Comparison of ENCODE assay signal across 20 cellular contexts in genomic region chr7:111744501-111745155, GRCh38.
DNase-seq lines count a peak whose midpoint lies in the region; FAIRE-seq and TF ChIP-seq lines count a peak whose summit lies in the region.
"Had no signal": no experiment of that assay in that cellular context is flagged by ENCODE, and none has a peak within 500 bp of the region (broad histone marks: within the 10 kb centered on the region; RNA-seq: fewer than 3 reads in every experiment).

No MANE protein-coding gene starts in this region.

- H3K4me3 Mint-ChIP-seq in HFFc6 = peak overlapping the region; percentile 18; the same call in 1 of the 2 replicates
- H3K4me3 Mint-ChIP-seq: activated CD4-positive, alpha-beta T cell treated with anti-CD3 and anti-CD28 coated beads for 36 hours; activated naive CD4-positive, alpha-beta T cell treated with anti-CD3 and anti-CD28 coated beads, Interleukin-2, amount 10 ng/mL, durations not matched to agents 7 days and 5 days had no signal

- H3K4me1 Mint-ChIP-seq in HFFc6 (ENCODE audit: low read depth) = peaks cover 15% of the 10 kb centered on the region
- H3K4me1 Mint-ChIP-seq: activated CD4-positive, alpha-beta T cell treated with anti-CD3 and anti-CD28 coated beads for 36 hours; activated naive CD4-positive, alpha-beta T cell treated with anti-CD3 and anti-CD28 coated beads, Interleukin-2, amount 10 ng/mL, durations not matched to agents 7 days and 5 days had no signal

- CTCF ChIA-PET in A673 (lab: Charles Lee) = no interaction called here

- H3K4me3 ChIP-seq in A673 (ENCODE audit: low read depth, low read length, poor library complexity, severe bottlenecking) = no peak overlapping the region
- H3K4me3 ChIP-seq: A549, left lung, thyroid gland had no signal

- H3K27ac Mint-ChIP-seq in HFFc6 = peak overlapping the region; percentile 79
- H3K27ac Mint-ChIP-seq: activated CD4-positive, alpha-beta T cell treated with anti-CD3 and anti-CD28 coated beads for 36 hours; activated naive CD4-positive, alpha-beta T cell treated with anti-CD3 and anti-CD28 coated beads, Interleukin-2, amount 10 ng/mL, durations not matched to agents 7 days and 5 days had no signal

- H3K27me3 ChIP-seq in A673 (replicated peaks; ENCODE audit: insufficient read depth, low read depth, low read length, poor library complexity) = no peaks in the 10 kb centered on the region
- H3K27me3 ChIP-seq: left lung, thyroid gland had no signal

- no peak overlapping the region for H3K27ac ChIP-seq in A673 (ENCODE audit: low read depth, low read length, poor library complexity, severe bottlenecking)
- H3K27ac ChIP-seq: A549, epithelial cell of prostate, left lung, thyroid gland had no signal

- FAIRE-seq in D721Med (lab: Jason Lieb, UNC) = no peak
- FAIRE-seq: A549 had no signal

- no peaks in the 10 kb centered on the region for H3K36me3 ChIP-seq in A673 (ENCODE audit: insufficient read depth, low read length, poor library complexity, severe bottlenecking)
- H3K36me3 ChIP-seq: thyroid gland had no signal

- POLR2A ChIA-PET in A673 (lab: Charles Lee; ENCODE audit: low non-redundant PET) = no interaction called here

- TF ChIP-seq CTCF in A673 (conservative IDR thresholded peaks at IDR 0.05; ENCODE audit: low read depth, low read length) (no peak), HFFc6 (IDR thresholded peaks at IDR 0.05) (no peak), D721Med (IDR thresholded peaks at IDR 0.05; ENCODE audit: insufficient read depth, missing control alignments) (no peak)

- H3K27me3 Mint-ChIP-seq in HFFc6 (ENCODE audit: insufficient read depth) = no peaks in the 10 kb centered on the region; the same call in 1 of the 2 replicates

- no peaks in the 10 kb centered on the region for H3K9me3 Mint-ChIP-seq in HFFc6
- H3K9me3 Mint-ChIP-seq: activated naive CD4-positive, alpha-beta T cell treated with anti-CD3 and anti-CD28 coated beads, Interleukin-2, amount 10 ng/mL, durations not matched to agents 7 days and 5 days had no signal

- BruUV-seq in A673 (replicated peaks; lab: Mats Ljungman, UMichigan) = no TSS peak

- intact Hi-C loops in A673 (cut with micrococcal nuclease; ENCODE audit: unreplicated experiment) = loop anchor here (2.0 to 10.0 kb wide), 3 partner anchors 666 to 1150 kb away; no protein-coding TSS in a partner anchor

- no peaks in the 10 kb centered on the region for H3K9me3 ChIP-seq in A673 (ENCODE audit: low read depth, low read length, poor library complexity, severe bottlenecking)
- H3K9me3 ChIP-seq: A549, left lung, thyroid gland had no signal

- H3K4me1 ChIP-seq in A673 (ENCODE audit: insufficient read depth, low read length, poor library complexity, severe bottlenecking) = no peaks in the 10 kb centered on the region
- H3K4me1 ChIP-seq: A549, left lung had no signal

- no peaks in the 10 kb centered on the region for H3K36me3 Mint-ChIP-seq in HFFc6 (ENCODE audit: low read depth)
- H3K36me3 Mint-ChIP-seq: activated naive CD4-positive, alpha-beta T cell treated with anti-CD3 and anti-CD28 coated beads, Interleukin-2, amount 10 ng/mL, durations not matched to agents 7 days and 5 days had no signal

- peak; percentile 51 for DNase-seq in A673 (ENCODE audit: low spot score)
- peak; percentile 59 for DNase-seq in HFFc6
- DNase-seq in astrocyte of the hippocampus (ENCODE audit: low read depth, low spot score) = peak; percentile 29
- peak; percentile 38 for DNase-seq in fibroblast of the conjunctiva (ENCODE audit: low read depth)
- DNase-seq in D721Med (ENCODE audit: insufficient read length, low spot score) = no peak
- no peak for DNase-seq in DMS53 treated with DMSO at 0.1 percent for 48 hours (lab: John Stamatoyannopoulos, UW; ENCODE audit: unreplicated experiment)
- DNase-seq in OCI-M2 (lab: John Stamatoyannopoulos, UW; ENCODE audit: unreplicated experiment) = no peak
- DNase-seq in NCI-H2029 (lab: John Stamatoyannopoulos, UW) = no peak
- DNase-seq: activated CD4-positive, alpha-beta T cell treated with anti-CD3 and anti-CD28 coated beads for 36 hours; activated naive CD4-positive, alpha-beta T cell treated with anti-CD3 and anti-CD28 coated beads, Interleukin-2, amount 10 ng/mL, durations not matched to agents 7 days and 5 days; activated T-cell treated with anti-CD3 and anti-CD28 coated beads for 4 hours; cerebellar nuclear complex; COR-L47; hypothalamus; left lung; NCI-H2081 treated with DMSO at 0.1 percent for 48 hours; NCI-H82; thyroid gland had no signal

Comparison
In these comparisons a context has a peak if more than half of its experiments do, and no peak if none do; other contexts are left out.
1. DNase-seq: peak in A673 (single experiment), HFFc6 (single experiment), astrocyte of the hippocampus (single experiment) and fibroblast of the conjunctiva (single experiment); none in D721Med (single experiment), DMS53 treated with DMSO at 0.1 percent for 48 hours (single experiment), OCI-M2 (single experiment) and NCI-H2029 (single experiment).